Comparison of ENCODE assay signal across 1 cellular context in the genomic region with DNA sequence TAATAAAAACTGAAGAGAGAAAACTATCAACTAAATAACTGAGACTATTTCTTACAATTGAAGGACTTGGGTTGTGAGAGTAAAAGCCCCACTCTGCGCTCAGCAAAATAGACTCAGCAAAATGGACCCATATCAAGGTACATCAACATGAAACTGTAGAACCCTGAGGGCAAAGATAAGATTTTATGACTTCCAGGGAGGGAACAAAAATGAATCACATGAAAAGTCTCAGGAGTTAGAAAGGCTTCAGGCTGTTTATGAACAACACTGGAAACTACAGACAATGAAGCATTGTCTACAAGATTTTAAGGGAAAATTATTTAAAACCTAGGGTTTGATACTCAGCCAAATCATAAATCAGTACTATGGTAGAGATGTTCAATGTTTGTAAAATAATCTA.
TF ChIP-seq lines count a peak whose summit lies in the region.

No MANE protein-coding gene starts in this region.

TF ChIP-seq in endothelial cell of umbilical vein, 7 proteins besides CTCF, POLR2A, EP300 and RAD21:
- no peak for TF ChIP-seq EZH2 (IDR thresholded peaks at IDR 0.05; ENCODE audit: borderline replicate concordance, low read depth, low read length, severe bottlenecking)
